Comparison of ENCODE assay signal across 8 cellular contexts in the genomic region with DNA sequence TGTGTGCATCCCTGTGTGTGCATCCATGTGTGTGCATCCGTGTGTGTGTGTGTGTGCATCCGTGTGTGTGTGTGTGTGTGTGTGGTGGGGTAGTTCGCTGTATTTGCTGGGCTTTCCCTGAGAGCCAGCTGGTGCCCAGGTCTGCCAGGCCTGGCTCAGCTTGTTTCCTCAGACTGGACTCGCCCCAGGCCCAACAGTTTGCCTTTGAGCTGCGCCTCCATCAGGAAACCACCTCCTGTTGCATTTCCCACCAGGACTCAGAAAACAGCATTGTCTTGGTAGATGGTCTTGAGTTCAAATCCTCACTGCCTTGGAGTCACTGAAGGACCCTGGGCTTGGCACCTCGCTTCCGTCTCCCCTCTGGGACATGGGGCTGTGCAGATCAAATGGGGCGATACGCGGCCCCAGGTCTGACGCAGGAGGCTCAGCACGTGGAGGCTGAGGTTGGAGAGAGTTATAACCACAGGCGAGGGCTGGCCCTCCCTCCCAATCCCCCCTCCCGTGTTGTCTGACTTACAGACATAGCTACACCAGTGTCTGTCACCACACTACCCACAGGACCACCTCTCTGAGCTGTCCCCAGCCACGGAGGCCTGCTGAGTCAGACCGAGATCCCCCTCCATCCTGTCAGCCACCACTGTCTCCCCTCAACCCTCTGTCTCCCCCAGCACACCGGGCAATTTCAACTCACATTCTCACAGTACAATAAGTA. TPM values are rescaled to one million over a fixed set of nuclear protein-coding genes. Genes with fewer than 3 reads are reported as not detected.
DNase-seq lines count a peak whose midpoint lies in the region; ATAC-seq, FAIRE-seq and TF ChIP-seq lines count a peak whose summit lies in the region.

No MANE protein-coding gene starts in this region.

- H3K27ac ChIP-seq in CD8-positive, alpha-beta T cell (ENCODE audit: low read depth, low read length): peak overlapping the region; percentile 29
- H3K27ac ChIP-seq in GM12878 (ENCODE audit: control insufficient read depth, insufficient read depth): peak overlapping the region; percentile 63

- H3K27me3 Mint-ChIP-seq in CD8-positive, alpha-beta T cell (ENCODE audit: low read depth): no peaks in the 10 kb centered on the region
- no peaks in the 10 kb centered on the region for H3K27me3 Mint-ChIP-seq in type B pancreatic cell

- peak; percentile 74 to 94 (median 85) for DNase-seq in CD8-positive, alpha-beta T cell
- DNase-seq in T-helper 1 cell: peak in 4 of 5 donors; percentile 17 to 93 (median 54)
- peak; percentile 90 for DNase-seq in GM12878 (ENCODE audit: low read depth, low spot score)
- peak; percentile 71 to 74 for DNase-seq in stimulated activated CD8-positive, alpha-beta memory T cell treated with anti-CD3 and anti-CD28 coated beads, Interleukin-4, amount 100 ng/mL, for 1 hour (ENCODE audit: low read depth in 2 of 2, low spot score in 1 of 2)
- DNase-seq in occipital lobe (lab: John Stamatoyannopoulos, UW): no peak
- DNase-seq in type B pancreatic cell (ENCODE audit: extremely low spot score, unreplicated experiment): no peak
- DNase-seq in NCI-H524 treated with DMSO at 0.1 percent for 48 hours (lab: John Stamatoyannopoulos, UW): no peak

- peak overlapping the region; percentile 9 for H3K4me3 Mint-ChIP-seq in CD8-positive, alpha-beta T cell
- H3K4me3 Mint-ChIP-seq in type B pancreatic cell: no peak overlapping the region

- peak overlapping the region; percentile 69 for H3K4me2 ChIP-seq in GM12878 (ENCODE audit: control insufficient read depth, insufficient read depth)

- no peaks in the 10 kb centered on the region for H4K20me1 ChIP-seq in GM12878 (ENCODE audit: control insufficient read depth, insufficient read depth)

- H3K9me3 ChIP-seq in CD8-positive, alpha-beta T cell (ENCODE audit: low read length): no peaks in the 10 kb centered on the region
- no peaks in the 10 kb centered on the region for H3K9me3 ChIP-seq in GM12878 (replicated peaks; ENCODE audit: control insufficient read depth, insufficient read depth, low read length)

- intact Hi-C loops in CD8-positive, alpha-beta T cell (cut with DNase I, micrococcal nuclease): loop anchor here (1.0 to 5.0 kb wide), 4 partner anchors 31 to 57 kb away; no protein-coding TSS in a partner anchor
- intact Hi-C loops in GM12878 (cut with micrococcal nuclease; ENCODE audit: unreplicated experiment): loop anchor here (1.0 to 5.0 kb wide), 3 partner anchors 33 to 103 kb away; no protein-coding TSS in a partner anchor

- TF ChIP-seq CTCF in CD8-positive, alpha-beta T cell (IDR thresholded peaks at IDR 0.05): no peak
- TF ChIP-seq CTCF in GM12878 (IDR thresholded peaks at IDR 0.05 in 2 of 3, conservative IDR thresholded peaks at IDR 0.05 in 1 of 3; ENCODE audit: control insufficient read depth in 2 of 3, extremely low read depth in 1 of 3, insufficient read depth in 1 of 3, low read depth in 3 of 3, low read length in 3 of 3) (no peak), type B pancreatic cell (conservative IDR thresholded peaks at IDR 0.05) (no peak)

- no peak overlapping the region for H3K4me3 ChIP-seq in CD8-positive, alpha-beta T cell (ENCODE audit: low read depth, low read length)
- H3K4me3 ChIP-seq in GM12878: no peak overlapping the region; the same call in 1 of the 2 replicates

- FAIRE-seq in GM12878 (lab: Jason Lieb, UNC): peak; percentile 99

- peak; percentile 67 for ATAC-seq in CD8-positive, alpha-beta T cell
- ATAC-seq in GM21619 (IDR thresholded peaks at IDR 0.05; ENCODE audit: unreplicated experiment): peak; percentile 65
- ATAC-seq in GM12878: peak; percentile 86

- peak overlapping the region; percentile 28 for H3K9ac ChIP-seq in GM12878 (ENCODE audit: control insufficient read depth, insufficient read depth, low read length)

- in situ Hi-C loops in GM12878 (cut with MboI): no loop called here

- H3K9me3 Mint-ChIP-seq in CD8-positive, alpha-beta T cell: no peaks in the 10 kb centered on the region
- H3K9me3 Mint-ChIP-seq in type B pancreatic cell: no peaks in the 10 kb centered on the region

- H2AFZ ChIP-seq in GM12878 (ENCODE audit: control insufficient read depth, low read depth, low read length): peak overlapping the region; percentile 5

- peak overlapping the region; percentile 97 for H3K27ac Mint-ChIP-seq in CD8-positive, alpha-beta T cell
- H3K27ac Mint-ChIP-seq in type B pancreatic cell: no peak overlapping the region

- no peak; the same call in 1 of the 2 replicates for TF ChIP-seq POLR2A in GM12878 (IDR thresholded peaks at IDR 0.05; ENCODE audit: low read depth, low read length)

- peak; percentile 81 to 88 for TF ChIP-seq EP300 in GM12878 (IDR thresholded peaks at IDR 0.05; ENCODE audit: borderline replicate concordance in 1 of 2, control insufficient read depth in 1 of 2, low read depth in 2 of 2, low read length in 2 of 2)

- SMC1A ChIA-PET in GM12878 (lab: Charles Lee; ENCODE audit: uncharacterized antibody, unreplicated experiment): interaction anchor here (1.0 to 3.4 kb wide), 6 partner anchors 8 to 58 kb away, joined by 3 to 19 read pairs (median 4); no protein-coding TSS in a partner anchor

- no TSS peak for BruUV-seq in GM12878 (replicated peaks; lab: Mats Ljungman, UMichigan)

- POLR2A ChIA-PET in CD8-positive, alpha-beta T cell (lab: Charles Lee): interaction anchor here (0.9 to 3.3 kb wide), 4 partner anchors 32 to 58 kb away, joined by 3 to 17 read pairs (median 5); no protein-coding TSS in a partner anchor
- POLR2A ChIA-PET in GM12878 (lab: Charles Lee): interaction anchor here (0.6 to 0.9 kb wide), 3 partner anchors 8 to 94 kb away, joined by 3 to 4 read pairs (median 3); no protein-coding TSS in a partner anchor

- H3K36me3 ChIP-seq in CD8-positive, alpha-beta T cell (ENCODE audit: insufficient read depth, low read length): no peaks in the 10 kb centered on the region
- no peaks in the 10 kb centered on the region for H3K36me3 ChIP-seq in GM12878 (ENCODE audit: control insufficient read depth in 2 of 2, insufficient read depth in 2 of 2, low read length in 1 of 2)

- TF ChIP-seq RAD21 in GM12878 (IDR thresholded peaks at IDR 0.05; ENCODE audit: insufficient read depth, low read depth, low read length): no peak

- CTCF ChIA-PET in CD8-positive, alpha-beta T cell (lab: Charles Lee): interaction anchor here (2.8 kb wide), 1 partner anchor 59 kb away, joined by 22 read pairs; no protein-coding TSS in a partner anchor
- CTCF ChIA-PET in GM12878 (lab: Yijun Ruan, JAX): interaction anchor here (0.9 to 2.2 kb wide), 5 partner anchors 8 to 59 kb away, joined by 4 to 13 read pairs (median 6); no protein-coding TSS in a partner anchor

- H3K27me3 ChIP-seq in CD8-positive, alpha-beta T cell (ENCODE audit: insufficient read depth, low read length): no peaks in the 10 kb centered on the region
- H3K27me3 ChIP-seq in GM12878 (replicated peaks in 1 of 2; ENCODE audit: control insufficient read depth in 2 of 2, insufficient read depth in 2 of 2, low read length in 1 of 2): no peaks in the 10 kb centered on the region

- no peaks in the 10 kb centered on the region for H3K36me3 Mint-ChIP-seq in CD8-positive, alpha-beta T cell
- no peaks in the 10 kb centered on the region for H3K36me3 Mint-ChIP-seq in type B pancreatic cell

- H3K4me1 Mint-ChIP-seq in CD8-positive, alpha-beta T cell (ENCODE audit: low read depth): peaks cover 52% of the 10 kb centered on the region
- peaks cover 4% of the 10 kb centered on the region for H3K4me1 Mint-ChIP-seq in type B pancreatic cell (ENCODE audit: unreplicated experiment)

- peaks cover 23% of the 10 kb centered on the region for H3K4me1 ChIP-seq in CD8-positive, alpha-beta T cell (ENCODE audit: insufficient read depth, low read length)
- H3K4me1 ChIP-seq in GM12878 (ENCODE audit: control insufficient read depth, insufficient read depth, low read length): peaks cover 47% of the 10 kb centered on the region

- H3K79me2 ChIP-seq in GM12878 (ENCODE audit: control insufficient read depth, insufficient read depth, low read length): no peaks in the 10 kb centered on the region

- under 1% methylated on average over 13 of the region's 17 CpGs for WGBS in GM12878 (ENCODE audit: insufficient coverage, insufficient replicate concordance, low lambda C conversion rate, missing lambda C conversion rate)

- RAD21 ChIA-PET in GM12878 (lab: Charles Lee; ENCODE audit: unreplicated experiment): interaction anchor here (0.7 to 2.1 kb wide), 6 partner anchors 24 to 72 kb away, joined by 3 to 21 read pairs (median 4); partner anchors contain the start of gene HASPIN

RNA-seq across cellular contexts. Expression of gene ITGAE, which starts 4.7 kb away (rescaled TPM):
- total RNA-seq in CD8-positive, alpha-beta T cell: 10 to 100 TPM; 23.0 to 25.7 TPM
- 21.9 and 27.0 TPM in 2 replicates for total RNA-seq in GM12878 (2013; cell fraction: nucleolus; rRNA removed)
- total RNA-seq in GM12878 (2014; rRNA removed): 19.6 and 19.7 TPM in 2 replicates
- 19.1 and 21.7 TPM in 2 replicates for total RNA-seq in GM12878 (2014; rRNA removed; fragmentation: Illumina TruSeq; extraction: Trizol)
- total RNA-seq in GM12878 (2021): 13.1 and 13.6 TPM in 2 replicates
- polyA plus RNA-seq in GM12878 (2011; ENCODE audit: low read depth): 18.6 TPM
- polyA plus RNA-seq in GM12878 (2011; rRNA removed): 41.3 TPM in 2 replicates
- 26.0 and 26.2 TPM in 2 replicates for polyA plus RNA-seq in GM12878 (2011; cell fraction: cytosol; rRNA removed)
- 20.9 and 21.5 TPM in 2 replicates for polyA plus RNA-seq in GM12878 (2011; cell fraction: nucleus; rRNA removed)
- 19.1 and 25.9 TPM in 2 replicates for polyA plus RNA-seq in GM12878 (2012)
- 19.2 and 19.4 TPM in 2 replicates for polyA plus RNA-seq in GM12878 (2014; fragmentation: Illumina TruSeq; extraction: Trizol)
- polyA plus RNA-seq in GM12878 (2014; fragmentation: Nextera tagmentation; extraction: Ambion mirVana): 100 to 1,000 TPM; 145 to 161 TPM
- polyA plus RNA-seq in GM12878 (2014; rRNA removed): 28.3 and 33.9 TPM in 2 replicates
- polyA plus RNA-seq in GM12878 (2016; fragmentation: Nextera tagmentation; extraction: Ambion mirVana): 10 to 100 TPM; 48.0 to 53.0 TPM
- polyA minus RNA-seq in GM12878 (2011; rRNA and poly(A)+ RNA removed): 5.2 and 7.2 TPM in 2 replicates
- polyA minus RNA-seq in GM12878 (2011; cell fraction: cytosol; rRNA and poly(A)+ RNA removed): 4.3 and 5.6 TPM in 2 replicates
- polyA minus RNA-seq in GM12878 (2011; cell fraction: nucleus; rRNA and poly(A)+ RNA removed): 4.6 and 7.5 TPM in 2 replicates
- total RNA-seq in occipital lobe: 6.2 TPM
- 21.0 and 28.8 TPM in 2 replicates for total RNA-seq in type B pancreatic cell (ENCODE audit: low replicate concordance)

RNA-seq across cellular contexts. Expression of gene NCBP3, which starts 49.8 kb away (rescaled TPM):
- 10 to 100 TPM; 28.4 to 35.3 TPM for total RNA-seq in CD8-positive, alpha-beta T cell
- total RNA-seq in GM12878 (2013; cell fraction: nucleolus; rRNA removed): 71.8 and 76.9 TPM in 2 replicates
- total RNA-seq in GM12878 (2014; rRNA removed): 17.9 and 18.0 TPM in 2 replicates
- total RNA-seq in GM12878 (2014; rRNA removed; fragmentation: Illumina TruSeq; extraction: Trizol): 20.1 and 23.3 TPM in 2 replicates
- total RNA-seq in GM12878 (2021): 22.3 and 27.2 TPM in 2 replicates
- 6.9 TPM for polyA plus RNA-seq in GM12878 (2011; ENCODE audit: low read depth)
- polyA plus RNA-seq in GM12878 (2011; rRNA removed): 28.4 and 37.8 TPM in 2 replicates
- polyA plus RNA-seq in GM12878 (2011; cell fraction: cytosol; rRNA removed): 11.4 and 18.0 TPM in 2 replicates
- 33.1 and 37.2 TPM in 2 replicates for polyA plus RNA-seq in GM12878 (2011; cell fraction: nucleus; rRNA removed)
- polyA plus RNA-seq in GM12878 (2012): 16.7 and 18.0 TPM in 2 replicates
- polyA plus RNA-seq in GM12878 (2014; fragmentation: Illumina TruSeq; extraction: Trizol): 23.8 and 32.0 TPM in 2 replicates
- polyA plus RNA-seq in GM12878 (2014; fragmentation: Nextera tagmentation; extraction: Ambion mirVana): 1 to 10 TPM; 5.2 to 8.4 TPM
- polyA plus RNA-seq in GM12878 (2014; rRNA removed): 22.2 and 24.0 TPM in 2 replicates
- polyA plus RNA-seq in GM12878 (2016; fragmentation: Nextera tagmentation; extraction: Ambion mirVana): 10 to 100 TPM; 20.0 to 23.0 TPM
- polyA minus RNA-seq in GM12878 (2011; rRNA and poly(A)+ RNA removed): 9.9 and 16.9 TPM in 2 replicates
- 5.8 and 6.5 TPM in 2 replicates for polyA minus RNA-seq in GM12878 (2011; cell fraction: cytosol; rRNA and poly(A)+ RNA removed)
- polyA minus RNA-seq in GM12878 (2011; cell fraction: nucleus; rRNA and poly(A)+ RNA removed): 7.5 and 16.6 TPM in 2 replicates
- total RNA-seq in occipital lobe: 24.5 TPM
- 54.9 and 58.2 TPM in 2 replicates for total RNA-seq in type B pancreatic cell (ENCODE audit: low replicate concordance)

Comparison
In these comparisons a context has a peak if more than half of its experiments do, and no peak if none do; other contexts are left out.
1. DNase-seq: peak in CD8-positive, alpha-beta T cell (7 of 7), T-helper 1 cell (4 of 5), GM12878 (single experiment) and stimulated activated CD8-positive, alpha-beta memory T cell treated with anti-CD3 and anti-CD28 coated beads, Interleukin-4, amount 100 ng/mL, for 1 hour (2 of 2); none in occipital lobe (single experiment), type B pancreatic cell (single experiment) and NCI-H524 treated with DMSO at 0.1 percent for 48 hours (single experiment).
2. Peak in every context shown above with its lines, with median percentiles within 50 percentile points of each other: ATAC-seq.